In the genomic region with DNA sequence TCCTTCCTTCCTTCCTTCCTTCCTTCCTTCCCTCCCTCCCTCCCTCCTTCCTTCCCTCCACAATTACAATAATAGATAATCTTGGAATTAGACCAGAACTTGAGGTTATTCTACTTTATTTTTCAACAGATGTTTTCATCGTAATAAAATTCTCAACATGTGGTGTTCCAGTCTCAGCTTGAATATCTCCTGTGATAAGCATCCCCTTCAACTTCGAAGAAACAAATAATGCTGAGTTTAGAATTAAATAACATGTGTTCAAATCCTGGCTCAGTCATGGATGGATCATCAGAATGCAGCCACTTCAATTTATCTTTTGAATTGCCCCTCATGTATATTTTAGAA, we compare ENCODE assay signal across 9 cellular contexts.
"Had no signal": no experiment of that assay in that cellular context is flagged by ENCODE, and none has a peak within 500 bp of the region (broad histone marks: within the 10 kb centered on the region; RNA-seq: fewer than 3 reads in every experiment).

No MANE protein-coding gene starts in this region.

- H3K4me1 Mint-ChIP-seq: IgD-negative memory B cell had no signal

- H3K9ac ChIP-seq: KMS-11 had no signal

- H3K27ac ChIP-seq: HL-60, KMS-11 had no signal

- H3K36me3 Mint-ChIP-seq: IgD-negative memory B cell had no signal

- H3K27ac Mint-ChIP-seq: IgD-negative memory B cell had no signal

- ATAC-seq: HepG2, K562 had no signal

- DNase-seq: IMR-90, KBM-7, KG1 had no signal

- FAIRE-seq: HepG2, HTR-8/SVneo, K562 had no signal

- H3K4me3 Mint-ChIP-seq: IgD-negative memory B cell had no signal

- H3K4me3 ChIP-seq: K562 had no signal
